1 cellular context compared by ENCODE assay signal in the genomic region with DNA sequence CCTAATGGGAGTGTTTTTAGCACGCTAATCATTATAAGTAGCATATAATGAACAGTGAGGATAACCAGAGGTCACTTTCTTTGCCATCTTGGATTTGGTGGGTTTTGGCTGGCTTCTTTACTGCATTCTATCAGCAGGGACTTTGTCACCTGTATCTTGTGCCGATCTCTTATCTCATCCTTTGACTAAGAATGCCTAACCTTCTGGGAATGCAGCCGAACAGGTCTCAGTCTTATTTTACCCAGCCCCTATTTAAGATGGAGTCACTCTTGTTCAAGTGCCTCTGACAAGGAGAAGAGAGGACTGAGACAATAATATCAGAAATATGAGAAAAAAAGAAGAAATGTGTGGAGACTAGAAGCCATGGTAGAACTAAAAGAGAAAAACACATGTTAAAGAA.
TF ChIP-seq lines count a peak whose summit lies in the region.

No MANE protein-coding gene starts in this region.

TF ChIP-seq in IMR-90, 13 proteins besides CTCF, POLR2A, EP300 and RAD21:
- TF ChIP-seq FOS (IDR thresholded peaks at IDR 0.05; ENCODE audit: low read depth, low read length) (no peak), MAFK (IDR thresholded peaks at IDR 0.05; ENCODE audit: low read depth, low read length) (no peak), CHD1 (IDR thresholded peaks at IDR 0.05; ENCODE audit: low read depth, low read length) (no peak), CEBPB (IDR thresholded peaks at IDR 0.05; ENCODE audit: low read depth, low read length) (no peak), RFX5 (IDR thresholded peaks at IDR 0.05; ENCODE audit: low read depth, low read length) (no peak), MAZ (IDR thresholded peaks at IDR 0.05; ENCODE audit: borderline replicate concordance, low read depth, low read length) (no peak), SMC3 (IDR thresholded peaks at IDR 0.05; ENCODE audit: low read depth, low read length) (no peak), MXI1 (IDR thresholded peaks at IDR 0.05; ENCODE audit: borderline replicate concordance, low read depth, low read length) (no peak)
- TF ChIP-seq, protein P1, sequence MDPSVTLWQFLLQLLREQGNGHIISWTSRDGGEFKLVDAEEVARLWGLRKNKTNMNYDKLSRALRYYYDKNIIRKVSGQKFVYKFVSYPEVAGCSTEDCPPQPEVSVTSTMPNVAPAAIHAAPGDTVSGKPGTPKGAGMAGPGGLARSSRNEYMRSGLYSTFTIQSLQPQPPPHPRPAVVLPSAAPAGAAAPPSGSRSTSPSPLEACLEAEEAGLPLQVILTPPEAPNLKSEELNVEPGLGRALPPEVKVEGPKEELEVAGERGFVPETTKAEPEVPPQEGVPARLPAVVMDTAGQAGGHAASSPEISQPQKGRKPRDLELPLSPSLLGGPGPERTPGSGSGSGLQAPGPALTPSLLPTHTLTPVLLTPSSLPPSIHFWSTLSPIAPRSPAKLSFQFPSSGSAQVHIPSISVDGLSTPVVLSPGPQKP (IDR thresholded peaks at IDR 0.05; ENCODE audit: borderline replicate concordance, low read depth, low read length): no peak
